ENCODE assay signal across 3 cellular contexts in the genomic region with DNA sequence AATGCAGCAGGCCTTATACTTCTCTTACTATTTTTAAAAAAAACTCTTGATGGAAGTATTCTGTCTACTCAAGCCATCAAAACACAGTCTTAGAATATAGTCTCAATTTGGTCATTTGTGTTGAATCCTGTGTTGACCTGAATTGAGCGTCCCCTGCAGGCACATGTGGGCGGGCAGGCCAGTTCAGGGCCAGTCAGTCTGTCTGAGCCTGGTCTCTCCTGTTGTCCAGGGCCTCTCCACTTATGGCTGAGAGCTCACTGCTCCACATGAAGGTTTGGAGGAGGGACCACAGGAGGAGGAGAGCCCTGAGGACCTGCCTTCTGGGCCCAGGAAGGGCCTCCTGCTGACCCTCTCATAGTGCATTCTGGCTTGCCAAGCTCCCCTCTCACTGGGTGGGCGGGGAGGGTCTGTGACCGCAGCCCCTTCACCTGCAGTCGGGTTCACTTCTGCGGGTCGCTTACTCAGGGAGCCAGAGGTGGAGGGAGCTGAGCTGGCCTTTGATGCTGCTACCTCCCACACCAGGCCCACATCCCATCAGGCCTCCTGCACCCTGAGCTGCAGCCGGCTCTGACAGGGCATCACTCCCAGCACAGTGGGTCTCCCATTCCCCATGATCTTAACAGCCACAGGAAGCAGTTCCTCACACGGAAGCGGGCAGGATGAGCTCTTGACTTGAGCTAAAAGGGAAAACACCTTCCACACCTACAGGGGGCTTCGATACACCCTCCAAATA.
TF ChIP-seq lines count a peak whose summit lies in the region.

No MANE protein-coding gene starts in this region.

TF ChIP-seq in GM23338, 12 proteins besides CTCF, POLR2A, EP300 and RAD21 (continues in another document):
- TF ChIP-seq, protein P1, sequence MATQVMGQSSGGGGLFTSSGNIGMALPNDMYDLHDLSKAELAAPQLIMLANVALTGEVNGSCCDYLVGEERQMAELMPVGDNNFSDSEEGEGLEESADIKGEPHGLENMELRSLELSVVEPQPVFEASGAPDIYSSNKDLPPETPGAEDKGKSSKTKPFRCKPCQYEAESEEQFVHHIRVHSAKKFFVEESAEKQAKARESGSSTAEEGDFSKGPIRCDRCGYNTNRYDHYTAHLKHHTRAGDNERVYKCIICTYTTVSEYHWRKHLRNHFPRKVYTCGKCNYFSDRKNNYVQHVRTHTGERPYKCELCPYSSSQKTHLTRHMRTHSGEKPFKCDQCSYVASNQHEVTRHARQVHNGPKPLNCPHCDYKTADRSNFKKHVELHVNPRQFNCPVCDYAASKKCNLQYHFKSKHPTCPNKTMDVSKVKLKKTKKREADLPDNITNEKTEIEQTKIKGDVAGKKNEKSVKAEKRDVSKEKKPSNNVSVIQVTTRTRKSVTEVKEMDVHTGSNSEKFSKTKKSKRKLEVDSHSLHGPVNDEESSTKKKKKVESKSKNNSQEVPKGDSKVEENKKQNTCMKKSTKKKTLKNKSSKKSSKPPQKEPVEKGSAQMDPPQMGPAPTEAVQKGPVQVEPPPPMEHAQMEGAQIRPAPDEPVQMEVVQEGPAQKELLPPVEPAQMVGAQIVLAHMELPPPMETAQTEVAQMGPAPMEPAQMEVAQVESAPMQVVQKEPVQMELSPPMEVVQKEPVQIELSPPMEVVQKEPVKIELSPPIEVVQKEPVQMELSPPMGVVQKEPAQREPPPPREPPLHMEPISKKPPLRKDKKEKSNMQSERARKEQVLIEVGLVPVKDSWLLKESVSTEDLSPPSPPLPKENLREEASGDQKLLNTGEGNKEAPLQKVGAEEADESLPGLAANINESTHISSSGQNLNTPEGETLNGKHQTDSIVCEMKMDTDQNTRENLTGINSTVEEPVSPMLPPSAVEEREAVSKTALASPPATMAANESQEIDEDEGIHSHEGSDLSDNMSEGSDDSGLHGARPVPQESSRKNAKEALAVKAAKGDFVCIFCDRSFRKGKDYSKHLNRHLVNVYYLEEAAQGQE (IDR thresholded peaks at IDR 0.05; ENCODE audit: unreplicated experiment): no peak
- no peak for TF ChIP-seq ZNF114 (CRISPR knock-in tag; IDR thresholded peaks at IDR 0.05)

TF ChIP-seq in IMR-90, 13 proteins besides CTCF, POLR2A, EP300 and RAD21:
- no peak for TF ChIP-seq MAZ (IDR thresholded peaks at IDR 0.05; ENCODE audit: borderline replicate concordance, low read depth, low read length)

TF ChIP-seq in H1, 55 proteins besides CTCF, POLR2A, EP300 and RAD21:
- no peak for TF ChIP-seq FOSL1 (IDR thresholded peaks at IDR 0.05; ENCODE audit: insufficient read depth, low read depth, low read length)
- no peak for TF ChIP-seq GABPA (IDR thresholded peaks at IDR 0.05; ENCODE audit: borderline replicate concordance, insufficient read depth, low read length)
- TF ChIP-seq SP2 (IDR thresholded peaks at IDR 0.05; ENCODE audit: low read length): no peak
- TF ChIP-seq, protein P2, sequence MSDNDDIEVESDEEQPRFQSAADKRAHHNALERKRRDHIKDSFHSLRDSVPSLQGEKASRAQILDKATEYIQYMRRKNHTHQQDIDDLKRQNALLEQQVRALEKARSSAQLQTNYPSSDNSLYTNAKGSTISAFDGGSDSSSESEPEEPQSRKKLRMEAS (IDR thresholded peaks at IDR 0.05): no peak
- TF ChIP-seq POLR2AphosphoS5 (IDR thresholded peaks at IDR 0.05; ENCODE audit: low read depth, low read length): no peak
- TF ChIP-seq KDM1A (IDR thresholded peaks at IDR 0.05; ENCODE audit: borderline replicate concordance, low read length): no peak
- TF ChIP-seq, protein P3, sequence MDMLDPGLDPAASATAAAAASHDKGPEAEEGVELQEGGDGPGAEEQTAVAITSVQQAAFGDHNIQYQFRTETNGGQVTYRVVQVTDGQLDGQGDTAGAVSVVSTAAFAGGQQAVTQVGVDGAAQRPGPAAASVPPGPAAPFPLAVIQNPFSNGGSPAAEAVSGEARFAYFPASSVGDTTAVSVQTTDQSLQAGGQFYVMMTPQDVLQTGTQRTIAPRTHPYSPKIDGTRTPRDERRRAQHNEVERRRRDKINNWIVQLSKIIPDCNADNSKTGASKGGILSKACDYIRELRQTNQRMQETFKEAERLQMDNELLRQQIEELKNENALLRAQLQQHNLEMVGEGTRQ (IDR thresholded peaks at IDR 0.05; ENCODE audit: low read length): no peak
- TF ChIP-seq RBBP5 (IDR thresholded peaks at IDR 0.05; ENCODE audit: borderline replicate concordance, low read depth, low read length): no peak
- no peak for TF ChIP-seq EGR1 (IDR thresholded peaks at IDR 0.05; ENCODE audit: borderline replicate concordance, low read depth, low read length)
- no peak for TF ChIP-seq JUND (IDR thresholded peaks at IDR 0.05; ENCODE audit: low read length)
- no peak for TF ChIP-seq SP1 (IDR thresholded peaks at IDR 0.05; ENCODE audit: low read depth, low read length)
